9 cellular contexts compared by ENCODE assay signal in genomic region chr1:160544647-160545046, GRCh38. TPM values are rescaled to one million over a fixed set of nuclear protein-coding genes. Genes with fewer than 3 reads are reported as not detected.
A peak's percentile ranks its signal among the peaks of the same experiment; 100 is the strongest.
DNase-seq lines count a peak whose midpoint lies in the region; ATAC-seq, FAIRE-seq and TF ChIP-seq lines count a peak whose summit lies in the region.
"Had no signal": no experiment of that assay in that cellular context is flagged by ENCODE, and none has a peak within 500 bp of the region (broad histone marks: within the 10 kb centered on the region; RNA-seq: fewer than 3 reads in every experiment).

No MANE protein-coding gene starts in this region.

- H3K27ac Mint-ChIP-seq in T-helper 17 cell: peak overlapping the region; percentile 84

- peaks cover 8% of the 10 kb centered on the region for H3K36me3 Mint-ChIP-seq in T-helper 17 cell (ENCODE audit: low read depth)

- no peaks in the 10 kb centered on the region for H3K27me3 Mint-ChIP-seq in T-helper 17 cell

- FAIRE-seq in GM12891 (lab: Jason Lieb, UNC): peak; percentile 77
- FAIRE-seq in HTR-8/SVneo (lab: Jason Lieb, UNC): no peak

- H3K4me1 Mint-ChIP-seq in T-helper 17 cell: peaks cover 48% of the 10 kb centered on the region

- TF ChIP-seq POLR2A in GM12891 (IDR thresholded peaks at IDR 0.05; ENCODE audit: low read depth, low read length): no peak

- peak; percentile 49 for ATAC-seq in T-helper 17 cell
- no peak for ATAC-seq in HG03025 (IDR thresholded peaks at IDR 0.05; ENCODE audit: low FRiP score, unreplicated experiment)

- H3K4me3 ChIP-seq in AG10803 (ENCODE audit: low read length): no peak overlapping the region

- TF ChIP-seq CTCF in AG10803 (conservative IDR thresholded peaks at IDR 0.05; ENCODE audit: low read length): peak; percentile 41

- no peak overlapping the region for H3K4me3 Mint-ChIP-seq in T-helper 17 cell

- DNase-seq in AG10803 (ENCODE audit: low read depth) (peak; percentile 10), GM12891 (ENCODE audit: insufficient read length, low spot score) (no peak), T-helper 17 cell (no peak), germinal center (ENCODE audit: low spot score) (peak; percentile 47), H4 (ENCODE audit: low spot score) (no peak), HTR-8/SVneo (ENCODE audit: insufficient read length, low spot score) (no peak), NCI-H774 (lab: John Stamatoyannopoulos, UW) (no peak)

- no peaks in the 10 kb centered on the region for H3K9me3 ChIP-seq in T-helper 17 cell (ENCODE audit: control insufficient read depth, low read length, poor library complexity, severe bottlenecking)

TF ChIP-seq in GM12891, 5 proteins besides CTCF, POLR2A, EP300 and RAD21:
- TF ChIP-seq SPI1 (IDR thresholded peaks at IDR 0.05; ENCODE audit: low read depth, low read length): no peak
- TF ChIP-seq POLR2AphosphoS5 (IDR thresholded peaks at IDR 0.05; ENCODE audit: low read depth, low read length): no peak
- TF ChIP-seq TAF1 (IDR thresholded peaks at IDR 0.05; ENCODE audit: low read depth, low read length): no peak
- no peak for TF ChIP-seq PAX5 (IDR thresholded peaks at IDR 0.05; ENCODE audit: insufficient read depth, low read length, severe bottlenecking)
- TF ChIP-seq POU2F2 (IDR thresholded peaks at IDR 0.05; ENCODE audit: low read depth, low read length): no peak

RNA-seq across cellular contexts. Expression of gene SLAMF6, which starts 21.6 kb away (rescaled TPM):
- 36.4 TPM for polyA plus RNA-seq in GM12891 (2012; ENCODE audit: low read depth, missing spikeins)
- 10 to 100 TPM; 24.8 to 38.0 TPM for total RNA-seq in T-helper 17 cell
- not detected in 2 replicates for total RNA-seq in H4 (2014; rRNA removed; shearing (Covaris generic))
- total RNA-seq: glomerular endothelial cell had no signal

RNA-seq across cellular contexts. Expression of gene CD84, which starts 34.6 kb away (rescaled TPM):
- polyA plus RNA-seq in GM12891 (2012; ENCODE audit: low read depth, missing spikeins): 14.9 TPM
- 10 to 100 TPM; 66.2 to 71.6 TPM for total RNA-seq in T-helper 17 cell
- total RNA-seq in H4 (2014; rRNA removed; shearing (Covaris generic)): not detected in 2 replicates
- total RNA-seq: glomerular endothelial cell had no signal

Comparison
In these comparisons a context has a peak if more than half of its experiments do, and no peak if none do; other contexts are left out.
1. DNase-seq: peak in AG10803 (single experiment) and germinal center (single experiment); none in GM12891 (single experiment), T-helper 17 cell (0 of 3), H4 (single experiment), HTR-8/SVneo (single experiment) and NCI-H774 (single experiment).
2. RNA of gene SLAMF6, which starts 21.6 kb away (total RNA-seq): 24.8 to 38.0 TPM in T-helper 17 cell; not detected in H4; every median in the first group is over 10 times any median in the second.
3. RNA of gene CD84, which starts 34.6 kb away (total RNA-seq): 66.2 to 71.6 TPM in T-helper 17 cell; not detected in H4; every median in the first group is over 10 times any median in the second.